In the genomic region with DNA sequence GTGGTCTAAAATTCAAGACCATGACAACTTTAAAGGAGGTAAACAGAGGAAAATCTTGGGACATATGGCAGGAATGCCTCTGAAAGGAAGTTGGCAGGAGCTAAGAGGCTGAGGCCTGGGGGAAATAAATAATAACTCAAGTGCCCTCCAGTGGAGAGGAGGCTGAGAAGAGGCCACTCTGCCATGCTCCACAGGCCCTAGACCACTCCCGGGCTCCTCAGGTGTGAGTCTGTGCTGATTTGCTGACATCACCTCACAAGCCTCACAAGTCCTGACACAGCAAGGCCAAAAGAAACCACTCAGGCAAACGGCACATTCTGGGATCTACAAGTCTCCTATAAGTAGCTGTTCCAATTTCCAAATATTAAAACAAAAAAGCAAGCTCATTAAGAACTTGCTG, we compare ENCODE assay signal across 10 cellular contexts.
DNase-seq lines count a peak whose midpoint lies in the region; ATAC-seq and TF ChIP-seq lines count a peak whose summit lies in the region.
"Had no signal": no experiment of that assay in that cellular context is flagged by ENCODE, and none has a peak within 500 bp of the region (broad histone marks: within the 10 kb centered on the region; RNA-seq: fewer than 3 reads in every experiment).

No MANE protein-coding gene starts in this region.

- peak; percentile 20 for DNase-seq in NCI-H146 (lab: John Stamatoyannopoulos, UW)
- no peak for DNase-seq in NCI-H146 treated with DMSO at 0.1 percent for 48 hours (lab: John Stamatoyannopoulos, UW; ENCODE audit: unreplicated experiment)
- DNase-seq in NCI-H1092 treated with DMSO at 0.1 percent for 48 hours (lab: John Stamatoyannopoulos, UW), result peak; percentile 45
- DNase-seq in T-helper 2 cell treated with Interferon-gamma antibody and Interleukin-4, amounts not matched to agents 5 μg/mL and 100 μg/mL, for 36 hours (ENCODE audit: low spot score), result no peak
- DNase-seq in memory B cell (ENCODE audit: low spot score in 2 of 2), result no peak
- DNase-seq in medulla oblongata (ENCODE audit: extremely low spot score), result no peak
- no peak for DNase-seq in progenitor cell of endocrine pancreas (ENCODE audit: low spot score, unreplicated experiment)
- DNase-seq in activated gamma-delta T cell (lab: John Stamatoyannopoulos, UW), result no peak
- DNase-seq: kidney glomerular epithelial cell, NCI-H1436 had no signal

- peaks cover 10% of the 10 kb centered on the region for H3K36me3 Mint-ChIP-seq in T-helper 2 cell treated with Interferon-gamma antibody and Interleukin-4, amounts not matched to agents 5 μg/mL and 100 μg/mL, for 36 hours (ENCODE audit: low read depth)
- H3K36me3 Mint-ChIP-seq in memory B cell (peaks cover 3% of the 10 kb centered on the region), progenitor cell of endocrine pancreas (ENCODE audit: insufficient read depth) (no peaks in the 10 kb centered on the region)

- H3K4me1 Mint-ChIP-seq in T-helper 2 cell treated with Interferon-gamma antibody and Interleukin-4, amounts not matched to agents 5 μg/mL and 100 μg/mL, for 36 hours (ENCODE audit: low read depth), result peaks cover 33% of the 10 kb centered on the region
- peaks cover 17% of the 10 kb centered on the region for H3K4me1 Mint-ChIP-seq in memory B cell
- no peaks in the 10 kb centered on the region for H3K4me1 Mint-ChIP-seq in progenitor cell of endocrine pancreas (ENCODE audit: low read depth)

- H3K4me3 Mint-ChIP-seq in T-helper 2 cell treated with Interferon-gamma antibody and Interleukin-4, amounts not matched to agents 5 μg/mL and 100 μg/mL, for 36 hours, result peak overlapping the region; percentile 7
- H3K4me3 Mint-ChIP-seq in memory B cell (peak overlapping the region; percentile 46), progenitor cell of endocrine pancreas (ENCODE audit: low read depth) (no peak overlapping the region)

- ATAC-seq in memory B cell (ENCODE audit: low read depth), result peak; percentile 15

- TF ChIP-seq CTCF in progenitor cell of endocrine pancreas (IDR thresholded peaks at IDR 0.05; ENCODE audit: unreplicated experiment), result no peak

- H3K27me3 Mint-ChIP-seq in T-helper 2 cell treated with Interferon-gamma antibody and Interleukin-4, amounts not matched to agents 5 μg/mL and 100 μg/mL, for 36 hours (ENCODE audit: low read depth), result no peaks in the 10 kb centered on the region
- H3K27me3 Mint-ChIP-seq in memory B cell (no peaks in the 10 kb centered on the region), progenitor cell of endocrine pancreas (no peaks in the 10 kb centered on the region)

- no peaks in the 10 kb centered on the region for H3K9me3 Mint-ChIP-seq in T-helper 2 cell treated with Interferon-gamma antibody and Interleukin-4, amounts not matched to agents 5 μg/mL and 100 μg/mL, for 36 hours
- no peaks in the 10 kb centered on the region for H3K9me3 Mint-ChIP-seq in memory B cell
- H3K9me3 Mint-ChIP-seq in progenitor cell of endocrine pancreas (ENCODE audit: low read depth), result no peaks in the 10 kb centered on the region

- peak overlapping the region; percentile 73 for H3K27ac Mint-ChIP-seq in T-helper 2 cell treated with Interferon-gamma antibody and Interleukin-4, amounts not matched to agents 5 μg/mL and 100 μg/mL, for 36 hours
- H3K27ac Mint-ChIP-seq in memory B cell (peak overlapping the region; percentile 86), progenitor cell of endocrine pancreas (no peak overlapping the region)

Comparison
In these comparisons a context has a peak if more than half of its experiments do, and no peak if none do; other contexts are left out.
1. DNase-seq: peak in NCI-H146 (single experiment) and NCI-H1092 treated with DMSO at 0.1 percent for 48 hours (single experiment); none in NCI-H146 treated with DMSO at 0.1 percent for 48 hours (single experiment), T-helper 2 cell treated with Interferon-gamma antibody and Interleukin-4, amounts not matched to agents 5 μg/mL and 100 μg/mL, for 36 hours (single experiment), memory B cell (0 of 2), medulla oblongata (single experiment), progenitor cell of endocrine pancreas (single experiment) and activated gamma-delta T cell (single experiment).